1 cellular context compared by ENCODE assay signal in genomic region chr6:24777227-24777626, GRCh38.
TF ChIP-seq lines count a peak whose summit lies in the region.

No MANE protein-coding gene starts in this region.

TF ChIP-seq in H1, 55 proteins besides CTCF, POLR2A, EP300 and RAD21:
- no peak for TF ChIP-seq E2F6 (IDR thresholded peaks at IDR 0.05)
- TF ChIP-seq RNF2 (IDR thresholded peaks at IDR 0.05; ENCODE audit: borderline replicate concordance, low read depth, low read length, missing control alignments, poor library complexity, severe bottlenecking) = no peak
- TF ChIP-seq ZNF274 (IDR thresholded peaks at IDR 0.05; ENCODE audit: borderline replicate concordance, extremely low read depth, low read length) = no peak
